ENCODE assay signal across 26 cellular contexts in the genomic region with DNA sequence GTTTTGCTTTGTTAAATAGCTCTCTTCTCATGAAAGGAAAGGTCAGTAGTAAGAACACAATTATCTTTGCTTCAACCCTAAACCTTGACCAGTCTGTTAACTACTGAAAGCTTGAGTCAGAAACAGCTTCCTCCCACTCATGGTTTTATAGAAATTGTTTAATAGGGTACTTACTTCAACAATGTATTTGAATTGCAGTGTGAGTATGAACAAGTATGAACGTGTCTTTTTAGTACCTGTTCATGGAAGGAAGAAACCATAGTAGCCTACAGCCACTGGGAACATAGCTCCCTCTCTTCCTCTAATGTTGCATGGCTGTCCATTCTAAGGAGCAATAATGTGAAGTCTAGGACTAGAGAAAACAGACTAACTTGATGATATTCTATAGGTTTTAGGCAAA.
"Had no signal": no experiment of that assay in that cellular context is flagged by ENCODE, and none has a peak within 500 bp of the region (broad histone marks: within the 10 kb centered on the region; RNA-seq: fewer than 3 reads in every experiment).

No MANE protein-coding gene starts in this region.

- H3K9me3 ChIP-seq: ascending aorta, breast epithelium, gastrocnemius medialis had no signal

- H3K27ac ChIP-seq: ascending aorta, breast epithelium, coronary artery, gastrocnemius medialis, heart right ventricle, hepatocyte had no signal

- H3K4me3 ChIP-seq: ascending aorta, breast epithelium, coronary artery, gastrocnemius medialis, heart right ventricle, hepatocyte had no signal

- DNase-seq: activated CD4-positive, alpha-beta memory T cell treated with anti-CD3 and anti-CD28 coated beads for 36 hours; activated CD4-positive, alpha-beta T cell treated with anti-CD3 and anti-CD28 coated beads for 36 hours; activated CD4-positive, alpha-beta T cell treated with anti-CD3 and anti-CD28 coated beads, Interleukin-2, amount 10 ng/mL, durations not matched to agents 24 days and 14 days; activated CD4-positive, CD25-positive, alpha-beta regulatory T cell; activated CD4-positive, CD25-positive, alpha-beta regulatory T cell treated with anti-CD3 and anti-CD28 coated beads, Interleukin-2, amount 50 U/mL, for 72 hours; activated CD8-positive, alpha-beta memory T cell treated with anti-CD3 and anti-CD28 coated beads, Interleukin-2, amount 10 ng/mL, durations not matched to agents 7 days and 5 days; activated CD8-positive, alpha-beta memory T cell treated with anti-CD3 and anti-CD28 coated beads, Interleukin-2, amount 50 U/mL, for 4 hours; activated CD8-positive, alpha-beta T cell treated with anti-CD3 and anti-CD28 coated beads, Interleukin-2, amount 10 ng/mL, durations not matched to agents 7 days and 5 days; activated gamma-delta T cell; activated naive CD4-positive, alpha-beta T cell; activated naive CD4-positive, alpha-beta T cell treated with anti-CD3 and anti-CD28 coated beads, Interleukin-2, amount 10 ng/mL, durations not matched to agents 7 days and 5 days; activated naive CD8-positive, alpha-beta T cell treated with anti-CD3 and anti-CD28 coated beads, Interleukin-2, amount 10 ng/mL, durations not matched to agents 7 days and 5 days; activated T-cell treated with anti-CD3 and anti-CD28 coated beads, Interleukin-2, amount 50 U/mL, for 1 hour; activated T-cell treated with anti-CD3 and anti-CD28 coated beads, Interleukin-2, amount 50 U/mL, for 48 hours; effector CD4-positive, alpha-beta T cell; effector memory CD8-positive, alpha-beta T cell; foreskin fibroblast; gastrocnemius medialis; heart right ventricle; T-helper 2 cell had no signal

- H3K36me3 ChIP-seq: ascending aorta, breast epithelium, gastrocnemius medialis, heart right ventricle had no signal

- H3K27me3 ChIP-seq: ascending aorta, breast epithelium, gastrocnemius medialis, hepatocyte had no signal

- H3K4me1 ChIP-seq: ascending aorta, breast epithelium, gastrocnemius medialis, heart right ventricle had no signal

- ATAC-seq: activated CD4-positive, alpha-beta T cell treated with anti-CD3 and anti-CD28 coated beads for 36 hours; activated CD8-positive, alpha-beta memory T cell treated with anti-CD3 and anti-CD28 coated beads, Interleukin-2, amount 10 ng/mL, durations not matched to agents 7 days and 5 days; activated CD8-positive, alpha-beta T cell treated with anti-CD3 and anti-CD28 coated beads, Interleukin-2, amount 10 ng/mL, durations not matched to agents 7 days and 5 days; activated naive CD4-positive, alpha-beta T cell treated with anti-CD3 and anti-CD28 coated beads, Interleukin-2, amount 50 U/mL, for 72 hours; effector memory CD8-positive, alpha-beta T cell; esophagus mucosa; gastrocnemius medialis; heart right ventricle had no signal
